Comparison of ENCODE assay signal across 20 cellular contexts in the genomic region with DNA sequence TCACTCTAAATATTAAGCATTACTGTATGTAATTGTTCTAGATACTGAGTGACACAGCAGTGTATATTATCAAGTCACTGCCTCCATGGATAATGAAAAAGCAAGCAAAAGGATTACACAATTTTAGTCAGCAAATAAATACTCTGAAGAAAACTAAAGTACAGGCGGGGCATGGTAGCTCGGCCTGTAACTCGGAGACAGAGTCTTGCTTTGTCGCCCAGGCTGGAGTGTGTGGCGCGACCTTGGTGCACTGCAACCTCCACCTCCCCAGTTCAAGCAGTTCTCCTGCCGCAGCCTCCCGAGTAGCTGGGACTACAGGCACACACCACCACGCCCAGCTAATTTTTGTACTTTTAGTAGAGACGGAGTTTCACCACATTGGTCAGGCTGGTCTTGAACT.
"Had no signal": no experiment of that assay in that cellular context is flagged by ENCODE, and none has a peak within 500 bp of the region (broad histone marks: within the 10 kb centered on the region; RNA-seq: fewer than 3 reads in every experiment).

No MANE protein-coding gene starts in this region.

- H3K4me3 Mint-ChIP-seq: activated CD4-positive, alpha-beta memory T cell treated with anti-CD3 and anti-CD28 coated beads, Interleukin-2, amount 10 ng/mL, durations not matched to agents 7 days and 5 days; activated CD4-positive, alpha-beta T cell treated with anti-CD3 and anti-CD28 coated beads, Interleukin-2, amount 10 ng/mL, durations not matched to agents 24 days and 14 days; activated CD8-positive, alpha-beta memory T cell treated with anti-CD3 and anti-CD28 coated beads, Interleukin-2, amount 10 ng/mL, durations not matched to agents 7 days and 5 days; activated naive CD4-positive, alpha-beta T cell treated with anti-CD3 and anti-CD28 coated beads, Interleukin-2, amount 50 U/mL, for 24 hours; mesothelial cell of epicardium; naive thymus-derived CD8-positive, alpha-beta T cell; neural progenitor cell; stimulated activated naive CD8-positive, alpha-beta T cell treated with anti-CD3 and anti-CD28 coated beads, Interleukin-15, amount 100 ng/mL, for 72 hours; T-helper 17 cell had no signal

- H3K27ac Mint-ChIP-seq: activated CD4-positive, alpha-beta memory T cell treated with anti-CD3 and anti-CD28 coated beads, Interleukin-2, amount 10 ng/mL, durations not matched to agents 7 days and 5 days; activated CD4-positive, alpha-beta T cell treated with anti-CD3 and anti-CD28 coated beads, Interleukin-2, amount 10 ng/mL, durations not matched to agents 24 days and 14 days; activated CD8-positive, alpha-beta memory T cell treated with anti-CD3 and anti-CD28 coated beads, Interleukin-2, amount 10 ng/mL, durations not matched to agents 7 days and 5 days; activated naive CD4-positive, alpha-beta T cell treated with anti-CD3 and anti-CD28 coated beads, Interleukin-2, amount 50 U/mL, for 24 hours; mesothelial cell of epicardium; T-helper 17 cell had no signal

- H3K9me3 ChIP-seq: prostate gland, right atrium auricular region, tibial artery had no signal

- H3K4me1 ChIP-seq: prostate gland, right atrium auricular region had no signal

- H3K9me3 Mint-ChIP-seq: activated CD4-positive, alpha-beta memory T cell treated with anti-CD3 and anti-CD28 coated beads, Interleukin-2, amount 10 ng/mL, durations not matched to agents 7 days and 5 days; activated CD4-positive, alpha-beta T cell treated with anti-CD3 and anti-CD28 coated beads, Interleukin-2, amount 10 ng/mL, durations not matched to agents 24 days and 14 days; activated naive CD4-positive, alpha-beta T cell treated with anti-CD3 and anti-CD28 coated beads, Interleukin-2, amount 50 U/mL, for 24 hours; mesothelial cell of epicardium; naive thymus-derived CD8-positive, alpha-beta T cell; neural progenitor cell; stimulated activated naive CD8-positive, alpha-beta T cell treated with anti-CD3 and anti-CD28 coated beads, Interleukin-15, amount 100 ng/mL, for 72 hours had no signal

- DNase-seq: activated CD4-positive, alpha-beta memory T cell treated with anti-CD3 and anti-CD28 coated beads, Interleukin-2, amount 10 ng/mL, durations not matched to agents 7 days and 5 days; activated CD4-positive, alpha-beta T cell treated with anti-CD3 and anti-CD28 coated beads, Interleukin-2, amount 10 ng/mL, durations not matched to agents 24 days and 14 days; activated CD8-positive, alpha-beta memory T cell treated with anti-CD3 and anti-CD28 coated beads, Interleukin-2, amount 10 ng/mL, durations not matched to agents 7 days and 5 days; activated gamma-delta T cell treated with Interleukin-2 at 50 U/mL for 16 hours; activated T-cell treated with anti-CD3 and anti-CD28 coated beads, Interleukin-2, amount 50 U/mL, for 1 hour; kidney; naive thymus-derived CD8-positive, alpha-beta T cell; stimulated activated CD4-positive, alpha-beta T cell treated with anti-CD3 and anti-CD28 coated beads, Interleukin-1b, Interleukin-23, amount 100 ng/mL, for 48 hours; stimulated activated naive CD8-positive, alpha-beta T cell treated with anti-CD3 and anti-CD28 coated beads, Interleukin-15, amount 100 ng/mL, for 72 hours; SW 1271; T-helper 17 cell; tibial artery had no signal

- ATAC-seq: activated CD4-positive, CD25-positive, alpha-beta regulatory T cell treated with anti-CD3 and anti-CD28 coated beads, Interleukin-2, amount 50 U/mL, for 24 hours; activated CD8-positive, alpha-beta memory T cell treated with anti-CD3 and anti-CD28 coated beads, Interleukin-2, amount 10 ng/mL, durations not matched to agents 7 days and 5 days; naive thymus-derived CD8-positive, alpha-beta T cell; stimulated activated naive CD8-positive, alpha-beta T cell treated with anti-CD3 and anti-CD28 coated beads, Interleukin-15, amount 100 ng/mL, for 72 hours; T-helper 17 cell had no signal

- H3K36me3 ChIP-seq: prostate gland had no signal

- H3K27me3 Mint-ChIP-seq: activated CD4-positive, alpha-beta memory T cell treated with anti-CD3 and anti-CD28 coated beads, Interleukin-2, amount 10 ng/mL, durations not matched to agents 7 days and 5 days; activated CD4-positive, alpha-beta T cell treated with anti-CD3 and anti-CD28 coated beads, Interleukin-2, amount 10 ng/mL, durations not matched to agents 24 days and 14 days; activated CD8-positive, alpha-beta memory T cell treated with anti-CD3 and anti-CD28 coated beads, Interleukin-2, amount 10 ng/mL, durations not matched to agents 7 days and 5 days; activated naive CD4-positive, alpha-beta T cell treated with anti-CD3 and anti-CD28 coated beads, Interleukin-2, amount 50 U/mL, for 24 hours; naive thymus-derived CD8-positive, alpha-beta T cell; stimulated activated naive CD8-positive, alpha-beta T cell treated with anti-CD3 and anti-CD28 coated beads, Interleukin-15, amount 100 ng/mL, for 72 hours; T-helper 17 cell had no signal

- H3K4me3 ChIP-seq: neural progenitor cell, prostate gland, right atrium auricular region, skin epidermis, tibial artery had no signal

- H3K27ac ChIP-seq: neural progenitor cell, prostate gland, right atrium auricular region, skin epidermis, tibial artery, VCaP had no signal

- H3K27me3 ChIP-seq: neural progenitor cell, right atrium auricular region, tibial artery had no signal
